Comparison of ENCODE assay signal across 10 cellular contexts in the genomic region with DNA sequence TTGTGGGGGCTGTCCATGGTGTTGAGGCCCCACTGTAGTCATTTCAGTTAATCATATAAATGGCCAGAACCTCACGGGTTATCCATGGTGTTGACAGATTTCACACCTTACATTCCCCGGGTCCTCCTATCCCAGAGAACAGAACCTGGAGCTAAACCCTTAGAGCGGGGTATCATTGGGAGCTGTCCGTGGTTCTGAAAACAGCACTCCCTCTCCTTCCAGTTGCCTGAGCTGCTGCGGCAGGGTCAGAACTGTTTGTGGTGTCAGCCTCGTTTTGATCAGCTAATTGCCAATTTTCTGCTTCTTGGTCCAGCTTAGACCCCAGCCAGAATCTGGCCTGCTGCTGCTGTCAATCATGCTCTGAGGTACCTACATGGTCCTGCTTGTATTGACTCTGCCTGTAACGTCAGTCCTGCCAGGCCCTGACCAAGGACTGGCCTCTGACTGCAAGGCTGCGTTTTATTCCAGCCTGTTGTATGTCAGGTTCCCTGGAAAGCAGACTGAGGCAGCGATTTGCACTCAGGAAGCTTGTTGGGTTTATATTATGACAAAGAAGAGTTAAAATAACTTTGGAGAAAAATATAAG. TPM values are rescaled to one million over a fixed set of nuclear protein-coding genes. Genes with fewer than 3 reads are reported as not detected.
DNase-seq lines count a peak whose midpoint lies in the region; ATAC-seq and TF ChIP-seq lines count a peak whose summit lies in the region.
"Had no signal": no experiment of that assay in that cellular context is flagged by ENCODE, and none has a peak within 500 bp of the region (broad histone marks: within the 10 kb centered on the region; RNA-seq: fewer than 3 reads in every experiment).

No MANE protein-coding gene starts in this region.

- no peak overlapping the region for H3K4me3 ChIP-seq in fibroblast of pulmonary artery (replicated peaks; ENCODE audit: low read depth, low read length)
- H3K4me3 ChIP-seq: left ventricle myocardium inferior had no signal

- H3K27ac ChIP-seq in RWPE1, result no peak overlapping the region
- H3K27ac ChIP-seq: left ventricle myocardium inferior had no signal

- H3K27ac Mint-ChIP-seq in activated naive CD4-positive, alpha-beta T cell treated with anti-CD3 and anti-CD28 coated beads for 36 hours, result no peak overlapping the region
- H3K27ac Mint-ChIP-seq: CD4-positive, alpha-beta T cell had no signal

- TF ChIP-seq CTCF in RWPE1 (conservative IDR thresholded peaks at IDR 0.05; ENCODE audit: low read depth) (no peak), fibroblast of pulmonary artery (IDR thresholded peaks at IDR 0.05; ENCODE audit: low read length, missing control alignments) (no peak)

- CTCF ChIA-PET in activated naive CD4-positive, alpha-beta T cell treated with anti-CD3 and anti-CD28 coated beads for 36 hours (lab: Charles Lee), result no interaction called here
- CTCF ChIA-PET in RWPE1 (lab: Yijun Ruan, JAX), result interaction anchor here (0.5 to 1.0 kb wide), 3 partner anchors 30 to 355 kb away, joined by 3 read pairs; no protein-coding TSS in a partner anchor

- no peak overlapping the region for H3K4me3 Mint-ChIP-seq in activated naive CD4-positive, alpha-beta T cell treated with anti-CD3 and anti-CD28 coated beads for 36 hours
- H3K4me3 Mint-ChIP-seq: CD4-positive, alpha-beta T cell had no signal

- no peaks in the 10 kb centered on the region for H3K36me3 Mint-ChIP-seq in activated naive CD4-positive, alpha-beta T cell treated with anti-CD3 and anti-CD28 coated beads for 36 hours (ENCODE audit: low read depth)

- no peak for ATAC-seq in GM18861 (IDR thresholded peaks at IDR 0.05; ENCODE audit: unreplicated experiment)

- DNase-seq in activated naive CD4-positive, alpha-beta T cell treated with anti-CD3 and anti-CD28 coated beads for 36 hours, result peak; percentile 49
- no peak for DNase-seq in activated naive CD4-positive, alpha-beta T cell (lab: John Stamatoyannopoulos, UW)
- DNase-seq in RWPE1 (ENCODE audit: low spot score) (peak; percentile 51), fibroblast of pulmonary artery (ENCODE audit: low read depth) (peak; percentile 52), NCI-H2171 (lab: John Stamatoyannopoulos, UW) (no peak), superior temporal gyrus (ENCODE audit: extremely low spot score) (no peak)
- peak; percentile 9 for DNase-seq in stimulated activated CD4-positive, alpha-beta T cell treated with anti-CD3 and anti-CD28 coated beads, Interleukin-4, amount 100 ng/mL, for 24 hours
- DNase-seq: left ventricle myocardium inferior had no signal

- peaks cover 6% of the 10 kb centered on the region for H3K27me3 Mint-ChIP-seq in activated naive CD4-positive, alpha-beta T cell treated with anti-CD3 and anti-CD28 coated beads for 36 hours (ENCODE audit: low read depth)

- H3K4me1 Mint-ChIP-seq in activated naive CD4-positive, alpha-beta T cell treated with anti-CD3 and anti-CD28 coated beads for 36 hours (ENCODE audit: low read depth), result no peaks in the 10 kb centered on the region

- POLR2A ChIA-PET in RWPE1 (lab: Yijun Ruan, JAX; ENCODE audit: low non-redundant PET), result no interaction called here

- no peaks in the 10 kb centered on the region for H3K9me3 Mint-ChIP-seq in activated naive CD4-positive, alpha-beta T cell treated with anti-CD3 and anti-CD28 coated beads for 36 hours

- intact Hi-C loops in activated naive CD4-positive, alpha-beta T cell treated with anti-CD3 and anti-CD28 coated beads for 36 hours (cut with micrococcal nuclease), result no loop called here

RNA-seq across cellular contexts. Expression of a gene that starts 55.8 kb away (rescaled TPM):
- total RNA-seq in activated naive CD4-positive, alpha-beta T cell treated with anti-CD3 and anti-CD28 coated beads for 36 hours, result 1 to 10 TPM; 5.0 to 6.2 TPM

Comparison
In these comparisons a context has a peak if more than half of its experiments do, and no peak if none do; other contexts are left out.
1. DNase-seq: peak in activated naive CD4-positive, alpha-beta T cell treated with anti-CD3 and anti-CD28 coated beads for 36 hours (single experiment), RWPE1 (single experiment), fibroblast of pulmonary artery (single experiment) and stimulated activated CD4-positive, alpha-beta T cell treated with anti-CD3 and anti-CD28 coated beads, Interleukin-4, amount 100 ng/mL, for 24 hours (single experiment); none in activated naive CD4-positive, alpha-beta T cell (0 of 4), NCI-H2171 (single experiment) and superior temporal gyrus (single experiment).